In the genomic region with DNA sequence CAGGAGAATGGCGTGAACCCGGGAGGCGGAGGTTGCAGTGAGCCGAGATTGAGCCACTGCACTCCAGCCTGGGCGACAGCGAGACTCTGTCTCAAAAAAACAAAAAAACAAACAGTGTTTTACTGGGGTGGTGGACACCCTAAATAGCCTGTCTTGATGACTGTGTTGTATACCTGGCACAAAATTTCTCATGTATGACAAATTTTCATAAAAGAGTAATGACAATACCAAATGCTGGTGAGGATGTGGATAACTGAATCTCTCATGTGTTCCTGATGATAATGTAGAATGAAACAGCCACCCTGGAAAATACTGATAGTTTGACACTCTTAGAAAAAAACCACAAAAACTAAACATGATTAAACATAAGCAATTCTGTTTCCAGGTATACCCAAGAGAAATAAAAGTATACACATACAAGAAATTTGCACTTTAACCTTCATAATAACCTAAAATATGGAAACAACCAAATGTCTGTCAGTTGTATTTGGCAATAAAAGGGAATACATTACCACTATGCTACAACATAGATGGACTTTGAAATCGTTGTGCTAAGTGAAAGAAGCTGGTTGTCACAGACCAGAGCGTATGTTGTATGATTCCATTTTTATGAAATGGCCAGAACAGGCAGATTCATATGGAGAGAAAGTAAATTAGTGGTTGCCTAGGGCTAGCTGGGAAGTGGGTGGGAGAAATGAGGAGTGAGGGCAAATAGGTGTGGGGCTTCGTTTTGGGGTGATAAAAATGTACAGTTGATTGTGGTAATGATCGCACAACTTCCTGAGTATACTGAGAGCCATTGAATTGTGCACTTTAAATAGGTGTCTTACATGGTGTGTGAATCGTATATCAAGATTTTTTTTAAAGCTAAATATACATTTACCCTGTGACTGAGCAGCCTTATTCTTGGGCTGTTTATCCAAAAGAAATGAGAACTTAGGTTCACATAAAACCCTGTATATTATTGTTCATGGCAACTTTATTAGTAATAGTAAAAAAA, we compare ENCODE assay signal across 1 cellular context.
TF ChIP-seq lines count a peak whose summit lies in the region.

No MANE protein-coding gene starts in this region.

TF ChIP-seq in GM12891, 5 proteins besides CTCF, POLR2A, EP300 and RAD21:
- no peak for TF ChIP-seq TAF1 (IDR thresholded peaks at IDR 0.05; ENCODE audit: low read depth, low read length)
- no peak for TF ChIP-seq PAX5 (IDR thresholded peaks at IDR 0.05; ENCODE audit: insufficient read depth, low read length, severe bottlenecking)
- no peak for TF ChIP-seq SPI1 (IDR thresholded peaks at IDR 0.05; ENCODE audit: low read depth, low read length)
- TF ChIP-seq POU2F2 (IDR thresholded peaks at IDR 0.05; ENCODE audit: low read depth, low read length): no peak
- no peak for TF ChIP-seq POLR2AphosphoS5 (IDR thresholded peaks at IDR 0.05; ENCODE audit: low read depth, low read length)
